1 cellular context compared by ENCODE assay signal in genomic region chr10:103207141-103207540, GRCh38.
TF ChIP-seq lines count a peak whose summit lies in the region.

No MANE protein-coding gene starts in this region.

TF ChIP-seq in IMR-90, 13 proteins besides CTCF, POLR2A, EP300 and RAD21:
- TF ChIP-seq RCOR1 (IDR thresholded peaks at IDR 0.05; ENCODE audit: insufficient replicate concordance, low read length) (no peak), BHLHE40 (IDR thresholded peaks at IDR 0.05; ENCODE audit: low read depth, low read length) (no peak), MXI1 (IDR thresholded peaks at IDR 0.05; ENCODE audit: borderline replicate concordance, low read depth, low read length) (no peak), NFE2L2 (IDR thresholded peaks at IDR 0.05; ENCODE audit: low read depth, low read length) (no peak), SMC3 (IDR thresholded peaks at IDR 0.05; ENCODE audit: low read depth, low read length) (no peak), FOS (IDR thresholded peaks at IDR 0.05; ENCODE audit: low read depth, low read length) (no peak), MAZ (IDR thresholded peaks at IDR 0.05; ENCODE audit: borderline replicate concordance, low read depth, low read length) (no peak), MAFK (IDR thresholded peaks at IDR 0.05; ENCODE audit: low read depth, low read length) (no peak), CEBPB (IDR thresholded peaks at IDR 0.05; ENCODE audit: low read depth, low read length) (no peak), USF2 (IDR thresholded peaks at IDR 0.05; ENCODE audit: low read depth, low read length) (no peak), RFX5 (IDR thresholded peaks at IDR 0.05; ENCODE audit: low read depth, low read length) (no peak), ELK1 (IDR thresholded peaks at IDR 0.05; ENCODE audit: borderline replicate concordance, low read depth, low read length) (no peak), CHD1 (IDR thresholded peaks at IDR 0.05; ENCODE audit: low read depth, low read length) (no peak)
